Comparison of ENCODE assay signal across 8 cellular contexts in genomic region chr3:185215873-185216586, GRCh38. TPM values are rescaled to one million over a fixed set of nuclear protein-coding genes. Genes with fewer than 3 reads are reported as not detected.
DNase-seq lines count a peak whose midpoint lies in the region; ATAC-seq and TF ChIP-seq lines count a peak whose summit lies in the region.

No MANE protein-coding gene starts in this region.

- DNase-seq in GM12865 (ENCODE audit: low read depth) (peak; percentile 44), NCI-H2171 treated with DMSO at 0.1 percent for 48 hours (lab: John Stamatoyannopoulos, UW) (peak; percentile 16), coronary artery (ENCODE audit: low spot score) (no peak), neural progenitor cell (ENCODE audit: low spot score) (no peak), cerebellar nuclear complex (lab: John Stamatoyannopoulos, UW) (no peak), NCI-H2227 (lab: John Stamatoyannopoulos, UW; ENCODE audit: unreplicated experiment) (no peak)
- no peak for DNase-seq in activated CD4-positive, alpha-beta T cell treated with anti-CD3 and anti-CD28 coated beads for 36 hours
- DNase-seq in activated naive CD8-positive, alpha-beta T cell treated with anti-CD3 and anti-CD28 coated beads for 36 hours = no peak

- H3K4me1 ChIP-seq in neural progenitor cell = no peaks in the 10 kb centered on the region

- H3K36me3 ChIP-seq in neural progenitor cell = no peaks in the 10 kb centered on the region

- H3K4me2 ChIP-seq in neural progenitor cell = no peak overlapping the region

- no peaks in the 10 kb centered on the region for H3K9me3 Mint-ChIP-seq in neural progenitor cell
- H3K9me3 Mint-ChIP-seq in activated CD4-positive, alpha-beta T cell treated with anti-CD3 and anti-CD28 coated beads for 36 hours (ENCODE audit: low read depth) = no peaks in the 10 kb centered on the region
- H3K9me3 Mint-ChIP-seq in activated naive CD8-positive, alpha-beta T cell treated with anti-CD3 and anti-CD28 coated beads for 36 hours = no peaks in the 10 kb centered on the region

- H3K27ac ChIP-seq in coronary artery (peak overlapping the region; percentile 41 to 43), neural progenitor cell (no peak overlapping the region)

- no peaks in the 10 kb centered on the region for H4K20me1 ChIP-seq in neural progenitor cell (ENCODE audit: low read depth)

- CTCF ChIA-PET in activated CD4-positive, alpha-beta T cell treated with anti-CD3 and anti-CD28 coated beads for 36 hours (lab: Charles Lee) = interaction anchor here (0.6 to 2.8 kb wide), 3 partner anchors 40 to 252 kb away, joined by 4 to 10 read pairs (median 6); no protein-coding TSS in a partner anchor

- H3K27ac Mint-ChIP-seq in neural progenitor cell = no peak overlapping the region
- H3K27ac Mint-ChIP-seq in activated CD4-positive, alpha-beta T cell treated with anti-CD3 and anti-CD28 coated beads for 36 hours = no peak overlapping the region
- H3K27ac Mint-ChIP-seq in activated naive CD8-positive, alpha-beta T cell treated with anti-CD3 and anti-CD28 coated beads for 36 hours = no peak overlapping the region

- peaks cover 10% of the 10 kb centered on the region for H3K4me1 Mint-ChIP-seq in neural progenitor cell
- no peaks in the 10 kb centered on the region for H3K4me1 Mint-ChIP-seq in activated CD4-positive, alpha-beta T cell treated with anti-CD3 and anti-CD28 coated beads for 36 hours
- no peaks in the 10 kb centered on the region for H3K4me1 Mint-ChIP-seq in activated naive CD8-positive, alpha-beta T cell treated with anti-CD3 and anti-CD28 coated beads for 36 hours

- H3K36me3 Mint-ChIP-seq in neural progenitor cell = no peaks in the 10 kb centered on the region
- no peaks in the 10 kb centered on the region for H3K36me3 Mint-ChIP-seq in activated CD4-positive, alpha-beta T cell treated with anti-CD3 and anti-CD28 coated beads for 36 hours (ENCODE audit: low read depth)
- no peaks in the 10 kb centered on the region for H3K36me3 Mint-ChIP-seq in activated naive CD8-positive, alpha-beta T cell treated with anti-CD3 and anti-CD28 coated beads for 36 hours

- POLR2A ChIA-PET in activated CD4-positive, alpha-beta T cell treated with anti-CD3 and anti-CD28 coated beads for 36 hours (lab: Charles Lee) = no interaction called here

- peak overlapping the region; percentile 29 for H3K4me3 ChIP-seq in GM12865 (ENCODE audit: low read depth, low read length)
- H3K4me3 ChIP-seq in coronary artery = peak overlapping the region; percentile 51
- H3K4me3 ChIP-seq in neural progenitor cell = no peak overlapping the region

- H3K9ac ChIP-seq in neural progenitor cell = no peak overlapping the region

- no peaks in the 10 kb centered on the region for H3K9me3 ChIP-seq in neural progenitor cell (ENCODE audit: low read depth)

- intact Hi-C loops in activated CD4-positive, alpha-beta T cell treated with anti-CD3 and anti-CD28 coated beads for 36 hours (cut with DNase I, micrococcal nuclease) = loop anchor here in 1 of 2 experiments (1.0 kb wide), 1 partner anchor 341 kb away; no protein-coding TSS in a partner anchor

- peak overlapping the region; percentile 57 for H3K4me3 Mint-ChIP-seq in neural progenitor cell
- H3K4me3 Mint-ChIP-seq in activated CD4-positive, alpha-beta T cell treated with anti-CD3 and anti-CD28 coated beads for 36 hours = no peak overlapping the region
- no peak overlapping the region for H3K4me3 Mint-ChIP-seq in activated naive CD8-positive, alpha-beta T cell treated with anti-CD3 and anti-CD28 coated beads for 36 hours

- H3F3A ChIP-seq in neural progenitor cell (ENCODE audit: low read depth) = peaks cover under 1% of the 10 kb centered on the region

- H3K79me2 ChIP-seq in neural progenitor cell (ENCODE audit: low read depth) = no peaks in the 10 kb centered on the region

- H3K27me3 Mint-ChIP-seq in neural progenitor cell (ENCODE audit: insufficient read depth, low read depth) = no peaks in the 10 kb centered on the region
- H3K27me3 Mint-ChIP-seq in activated CD4-positive, alpha-beta T cell treated with anti-CD3 and anti-CD28 coated beads for 36 hours = no peaks in the 10 kb centered on the region
- no peaks in the 10 kb centered on the region for H3K27me3 Mint-ChIP-seq in activated naive CD8-positive, alpha-beta T cell treated with anti-CD3 and anti-CD28 coated beads for 36 hours

- ATAC-seq in activated CD4-positive, alpha-beta T cell treated with anti-CD3 and anti-CD28 coated beads for 36 hours = no peak

- no peak overlapping the region for H2AFZ ChIP-seq in neural progenitor cell (replicated peaks)

- no peaks in the 10 kb centered on the region for H3K27me3 ChIP-seq in neural progenitor cell

- TF ChIP-seq CTCF in GM12865 (IDR thresholded peaks at IDR 0.05; ENCODE audit: insufficient read depth, low read depth, low read length, missing control alignments) (peak; percentile 44), coronary artery (IDR thresholded peaks at IDR 0.05) (peak; percentile 46), neural progenitor cell (IDR thresholded peaks at IDR 0.05) (peak; percentile 66)

RNA-seq across cellular contexts. Expression of gene EHHADH, which starts 37.8 kb away (rescaled TPM):
- total RNA-seq in neural progenitor cell (ENCODE audit: low replicate concordance) = 3.6 and 3.7 TPM in 2 replicates
- total RNA-seq in activated CD4-positive, alpha-beta T cell treated with anti-CD3 and anti-CD28 coated beads for 36 hours = 1 to 10 TPM; 2.7 to 3.3 TPM
- 1 to 10 TPM; 5.4 to 6.1 TPM for total RNA-seq in activated naive CD8-positive, alpha-beta T cell treated with anti-CD3 and anti-CD28 coated beads for 36 hours

Comparison
In these comparisons a context has a peak if more than half of its experiments do, and no peak if none do; other contexts are left out.
1. DNase-seq: peak in GM12865 (single experiment) and NCI-H2171 treated with DMSO at 0.1 percent for 48 hours (single experiment); none in coronary artery (single experiment), neural progenitor cell (single experiment), cerebellar nuclear complex (0 of 2), activated CD4-positive, alpha-beta T cell treated with anti-CD3 and anti-CD28 coated beads for 36 hours (single experiment), activated naive CD8-positive, alpha-beta T cell treated with anti-CD3 and anti-CD28 coated beads for 36 hours (single experiment) and NCI-H2227 (single experiment).
2. Peak in every context shown above with its lines, with median percentiles within 50 percentile points of each other: CTCF ChIP-seq.